ENCODE assay signal across 13 cellular contexts in genomic region chr22:39956932-39957664, GRCh38. TPM values are rescaled to one million over a fixed set of nuclear protein-coding genes. Genes with fewer than 3 reads are reported as not detected.
DNase-seq lines count a peak whose midpoint lies in the region; ATAC-seq, FAIRE-seq and TF ChIP-seq lines count a peak whose summit lies in the region.
"Had no signal": no experiment of that assay in that cellular context is flagged by ENCODE, and none has a peak within 500 bp of the region (broad histone marks: within the 10 kb centered on the region; RNA-seq: fewer than 3 reads in every experiment).

No MANE protein-coding gene starts in this region.

- peaks cover 100% of the 10 kb centered on the region for H3K36me3 Mint-ChIP-seq in activated T-helper 17 cell treated with anti-CD3 and anti-CD28 coated beads, Interleukin-2, amount 50 U/mL, for 72 hours (ENCODE audit: low read depth)

- peaks cover 0 to 80% (median 0%) of the 10 kb centered on the region in 11 experiments; a peak in 6 of 22 replicates for H3K27me3 ChIP-seq in BLaER1 treated with 17β-estradiol and CSF1 and Interleukin-3, amounts not matched to agents 10 nM and 100 nM

- H3K9me3 Mint-ChIP-seq in activated T-helper 17 cell treated with anti-CD3 and anti-CD28 coated beads, Interleukin-2, amount 50 U/mL, for 72 hours: no peaks in the 10 kb centered on the region

- peak overlapping the region; percentile 71 to 89 (median 80) for H3K4me2 ChIP-seq in BLaER1 treated with 17β-estradiol and CSF1 and Interleukin-3, amounts not matched to agents 10 nM and 100 nM

- peak overlapping the region; percentile 66 for H3K4me3 Mint-ChIP-seq in activated T-helper 17 cell treated with anti-CD3 and anti-CD28 coated beads, Interleukin-2, amount 50 U/mL, for 72 hours

- peaks cover 0 to 16% (median 0%) of the 10 kb centered on the region in 11 experiments; a peak in 1 of 22 replicates for H4K20me1 ChIP-seq in BLaER1 treated with 17β-estradiol and CSF1 and Interleukin-3, amounts not matched to agents 10 nM and 100 nM

- H3K4me3 ChIP-seq in BLaER1 treated with 17β-estradiol and CSF1 and Interleukin-3, amounts not matched to agents 10 nM and 100 nM: no peak overlapping the region
- H3K4me3 ChIP-seq: SK-N-MC had no signal

- no peak for ATAC-seq in activated T-helper 17 cell treated with anti-CD3 and anti-CD28 coated beads, Interleukin-2, amount 50 U/mL, for 72 hours (replicated peaks)

- H3K27ac ChIP-seq in BLaER1 treated with 17β-estradiol and CSF1 and Interleukin-3, amounts not matched to agents 10 nM and 100 nM: peak overlapping the region in 2 of 11 experiments; percentile 12 to 43; a peak in 1 of 22 replicates
- H3K27ac ChIP-seq: SK-N-MC had no signal

- DNase-seq in GM10266 (ENCODE audit: extremely low spot score): peak; percentile 43
- DNase-seq in MV-4-11 (lab: John Stamatoyannopoulos, UW): peak; percentile 93
- DNase-seq in stimulated activated CD4-positive, alpha-beta T cell treated with anti-CD3 and anti-CD28 coated beads, Interleukin-12 subunit alpha, Interleukin-12 subunit beta, amount 100 ng/mL, for 4 hours: no peak
- DNase-seq in NCI-H1694 treated with DMSO at 0.1 percent for 48 hours (lab: John Stamatoyannopoulos, UW): no peak
- no peak for DNase-seq in germinal center (ENCODE audit: low spot score)
- no peak for DNase-seq in frontal cortex (ENCODE audit: low spot score in 2 of 2)
- DNase-seq: H7, NCI-H1436 treated with DMSO at 0.1 percent for 48 hours had no signal

- FAIRE-seq in frontal cortex (lab: Jason Lieb, UNC): no peak

- H3K27me3 Mint-ChIP-seq in activated T-helper 17 cell treated with anti-CD3 and anti-CD28 coated beads, Interleukin-2, amount 50 U/mL, for 72 hours: no peaks in the 10 kb centered on the region

- H3K9me3 ChIP-seq in BLaER1 treated with 17β-estradiol and CSF1 and Interleukin-3, amounts not matched to agents 10 nM and 100 nM (replicated peaks in 1 of 11): no peaks in the 10 kb centered on the region

- H3K9ac ChIP-seq in BLaER1 treated with 17β-estradiol and CSF1 and Interleukin-3, amounts not matched to agents 10 nM and 100 nM: no peak overlapping the region

- TF ChIP-seq CTCF in GM10266 (IDR thresholded peaks at IDR 0.05; ENCODE audit: control insufficient read depth, insufficient read depth, low read depth, missing control alignments): no peak

- H3K27ac Mint-ChIP-seq in activated T-helper 17 cell treated with anti-CD3 and anti-CD28 coated beads, Interleukin-2, amount 50 U/mL, for 72 hours: no peak overlapping the region

- H3K36me3 ChIP-seq in BLaER1 treated with 17β-estradiol and CSF1 and Interleukin-3, amounts not matched to agents 10 nM and 100 nM: no peaks in the 10 kb centered on the region

- peaks cover 67% of the 10 kb centered on the region for H3K4me1 Mint-ChIP-seq in activated T-helper 17 cell treated with anti-CD3 and anti-CD28 coated beads, Interleukin-2, amount 50 U/mL, for 72 hours

- peaks cover 44 to 75% (median 66%) of the 10 kb centered on the region in 10 experiments for H3K4me1 ChIP-seq in BLaER1 treated with 17β-estradiol and CSF1 and Interleukin-3, amounts not matched to agents 10 nM and 100 nM

RNA-seq across cellular contexts. Expression of gene TMA7B, which starts 3.1 kb away (rescaled TPM):
- total RNA-seq in activated T-helper 17 cell treated with anti-CD3 and anti-CD28 coated beads, Interleukin-2, amount 50 U/mL, for 72 hours: 1 to 10 TPM; 4.0 to 4.4 TPM
- total RNA-seq in frontal cortex: not detected
- total RNA-seq: H7, kidney epithelial cell, omental fat pad had no signal

RNA-seq across cellular contexts. Expression of gene FAM83F, which starts 37.7 kb away (rescaled TPM):
- 1 to 10 TPM in 1 of 2 donors, under 1 TPM in 1; 0.37 to 1.3 TPM for total RNA-seq in activated T-helper 17 cell treated with anti-CD3 and anti-CD28 coated beads, Interleukin-2, amount 50 U/mL, for 72 hours
- 0.41 TPM for total RNA-seq in frontal cortex

RNA-seq across cellular contexts. Expression of gene GRAP2, which starts 56.2 kb away (rescaled TPM):
- 10 to 100 TPM; 50.7 to 94.2 TPM for total RNA-seq in activated T-helper 17 cell treated with anti-CD3 and anti-CD28 coated beads, Interleukin-2, amount 50 U/mL, for 72 hours
- total RNA-seq in frontal cortex: 5.3 TPM
- total RNA-seq: kidney epithelial cell had no signal

Comparison
In these comparisons a context has a peak if more than half of its experiments do, and no peak if none do; other contexts are left out.
1. DNase-seq: peak in GM10266 (single experiment) and MV-4-11 (single experiment); none in stimulated activated CD4-positive, alpha-beta T cell treated with anti-CD3 and anti-CD28 coated beads, Interleukin-12 subunit alpha, Interleukin-12 subunit beta, amount 100 ng/mL, for 4 hours (single experiment), NCI-H1694 treated with DMSO at 0.1 percent for 48 hours (single experiment), germinal center (single experiment) and frontal cortex (0 of 2).